15 cellular contexts compared by ENCODE assay signal in genomic region chr16:13168091-13168572, GRCh38.
DNase-seq lines count a peak whose midpoint lies in the region; ATAC-seq and TF ChIP-seq lines count a peak whose summit lies in the region.
"Had no signal": no experiment of that assay in that cellular context is flagged by ENCODE, and none has a peak within 500 bp of the region (broad histone marks: within the 10 kb centered on the region; RNA-seq: fewer than 3 reads in every experiment).

No MANE protein-coding gene starts in this region.

- peak; percentile 75 for DNase-seq in NCI-H2171 treated with DMSO at 0.1 percent for 48 hours (lab: John Stamatoyannopoulos, UW)
- no peak for DNase-seq in NCI-H2171 (lab: John Stamatoyannopoulos, UW)
- peak; percentile 88 for DNase-seq in NCI-H82 (lab: John Stamatoyannopoulos, UW)
- peak; percentile 12 for DNase-seq in epithelial cell of prostate (ENCODE audit: low read depth, low spot score)
- DNase-seq in renal cortical epithelial cell (ENCODE audit: low read depth), result peak; percentile 72
- no peak for DNase-seq in HPDE6-E6E7 (ENCODE audit: extremely low spot score)
- no peak for DNase-seq in GM13977 (ENCODE audit: low spot score)
- DNase-seq: activated CD8-positive, alpha-beta memory T cell treated with anti-CD3 and anti-CD28 coated beads for 24 hours; CD4-positive, CD25-positive, alpha-beta regulatory T cell; mucosa of descending colon; NCI-H1417 treated with DMSO at 0.1 percent for 48 hours; small intestine; transverse colon had no signal

- in situ Hi-C loops in GM13977 (cut with MboI; ENCODE audit: low pct_unique_long_range_greater_than_20kb, low sequenced_read_pairs, unreplicated experiment), result no loop called here

- ATAC-seq in GM19351 (IDR thresholded peaks at IDR 0.05; ENCODE audit: unreplicated experiment), result no peak
- ATAC-seq: mucosa of descending colon; stimulated activated effector memory CD8-positive, alpha-beta T cell treated with anti-CD3 and anti-CD28 coated beads, Interleukin-12 subunit alpha, Interleukin-12 subunit beta, amount 100 ng/mL, for 72 hours had no signal

- TF ChIP-seq CTCF in GM13977 (IDR thresholded peaks at IDR 0.05; ENCODE audit: extremely low read depth, insufficient read depth, missing control alignments), result no peak

- H3K27ac ChIP-seq in epithelial cell of prostate, result no peak overlapping the region
- H3K27ac ChIP-seq: transverse colon had no signal

Comparison
In these comparisons a context has a peak if more than half of its experiments do, and no peak if none do; other contexts are left out.
1. DNase-seq: peak in NCI-H2171 treated with DMSO at 0.1 percent for 48 hours (single experiment), NCI-H82 (single experiment), epithelial cell of prostate (single experiment) and renal cortical epithelial cell (single experiment); none in NCI-H2171 (single experiment), HPDE6-E6E7 (single experiment) and GM13977 (single experiment).